In the genomic region with DNA sequence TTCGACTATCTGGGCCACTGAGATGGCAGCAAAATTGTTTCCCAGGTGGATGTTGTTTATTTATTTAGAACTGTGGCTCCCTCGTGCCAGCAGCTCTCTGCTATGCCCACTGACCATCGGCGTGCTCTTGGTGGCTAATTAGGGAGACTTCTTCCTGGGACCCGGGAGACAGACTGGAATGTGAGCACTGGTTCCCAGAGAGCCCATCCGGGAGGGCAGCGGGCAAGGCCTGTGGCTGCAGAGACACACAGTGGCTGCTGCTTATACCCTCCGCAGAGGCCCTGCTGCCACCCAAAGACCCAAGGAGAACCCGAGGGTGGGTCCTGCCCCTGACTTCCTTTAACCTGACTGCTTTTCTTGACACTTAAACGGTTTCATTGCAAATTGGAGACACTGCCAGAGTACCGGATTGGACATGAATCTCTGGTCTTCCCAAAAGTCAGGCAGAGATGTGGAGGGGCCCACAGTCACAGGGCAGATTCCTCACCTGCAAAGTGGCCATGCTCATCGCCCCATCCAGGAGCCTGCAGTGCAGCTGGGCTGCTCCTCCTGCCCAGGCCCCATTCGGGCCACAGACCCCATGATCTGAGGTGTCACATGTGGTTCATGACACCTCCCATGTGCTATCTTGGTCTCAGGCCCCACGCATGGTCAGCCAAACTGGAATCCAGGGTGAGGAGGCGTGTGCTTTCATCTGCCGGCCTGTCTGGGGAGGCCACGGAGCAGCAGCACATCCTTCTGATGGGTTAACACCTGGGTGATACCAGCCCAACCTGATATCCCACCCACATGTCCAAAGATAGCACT, we compare ENCODE assay signal across 21 cellular contexts. TPM values are rescaled to one million over a fixed set of nuclear protein-coding genes. Genes with fewer than 3 reads are reported as not detected.
DNase-seq lines count a peak whose midpoint lies in the region; ATAC-seq, FAIRE-seq and TF ChIP-seq lines count a peak whose summit lies in the region.
"Had no signal": no experiment of that assay in that cellular context is flagged by ENCODE, and none has a peak within 500 bp of the region (broad histone marks: within the 10 kb centered on the region; RNA-seq: fewer than 3 reads in every experiment).

No MANE protein-coding gene starts in this region.

- no peak overlapping the region for H3K4me3 ChIP-seq in tibial nerve
- H3K4me3 ChIP-seq in BE2C (ENCODE audit: low read depth, low read length), result no peak overlapping the region
- H3K4me3 ChIP-seq: gastrocnemius medialis had no signal

- H3K4me3 Mint-ChIP-seq in activated T-helper 17 cell treated with anti-CD3 and anti-CD28 coated beads, Interleukin-2, amount 50 U/mL, for 72 hours, result no peak overlapping the region
- H3K4me3 Mint-ChIP-seq in stimulated activated effector memory CD8-positive, alpha-beta T cell treated with anti-CD3 and anti-CD28 coated beads, Interleukin-12 subunit alpha, Interleukin-12 subunit beta, amount 100 ng/mL, for 72 hours, result no peak overlapping the region
- H3K4me3 Mint-ChIP-seq: nephron progenitor cell had no signal

- no peak for TF ChIP-seq POLR2A in tibial nerve (IDR thresholded peaks at IDR 0.05)

- H3K4me1 ChIP-seq in tibial nerve (peaks cover 0 to 22% (median 17%) of the 10 kb centered on the region in 4 donors), BE2C (no peaks in the 10 kb centered on the region)
- H3K4me1 ChIP-seq: gastrocnemius medialis had no signal

- ATAC-seq in activated T-helper 17 cell treated with anti-CD3 and anti-CD28 coated beads, Interleukin-2, amount 50 U/mL, for 72 hours (replicated peaks), result no peak
- ATAC-seq in stimulated activated effector memory CD8-positive, alpha-beta T cell treated with anti-CD3 and anti-CD28 coated beads, Interleukin-12 subunit alpha, Interleukin-12 subunit beta, amount 100 ng/mL, for 72 hours, result no peak
- ATAC-seq: gastrocnemius medialis had no signal

- no peaks in the 10 kb centered on the region for H3K27me3 Mint-ChIP-seq in activated T-helper 17 cell treated with anti-CD3 and anti-CD28 coated beads, Interleukin-2, amount 50 U/mL, for 72 hours

- H3K9me3 ChIP-seq in tibial nerve (no peaks in the 10 kb centered on the region), BE2C (no peaks in the 10 kb centered on the region)
- H3K9me3 ChIP-seq: gastrocnemius medialis had no signal

- H3K36me3 Mint-ChIP-seq in activated T-helper 17 cell treated with anti-CD3 and anti-CD28 coated beads, Interleukin-2, amount 50 U/mL, for 72 hours (ENCODE audit: low read depth), result peaks cover 26% of the 10 kb centered on the region
- H3K36me3 Mint-ChIP-seq in stimulated activated effector memory CD8-positive, alpha-beta T cell treated with anti-CD3 and anti-CD28 coated beads, Interleukin-12 subunit alpha, Interleukin-12 subunit beta, amount 100 ng/mL, for 72 hours, result peaks cover 75% of the 10 kb centered on the region

- H3K27me3 ChIP-seq in tibial nerve (no peaks in the 10 kb centered on the region), BE2C (no peaks in the 10 kb centered on the region)
- H3K27me3 ChIP-seq: gastrocnemius medialis had no signal

- WGBS in tibial nerve, 2 donors, result 72 to 81% methylated on average over 16 to 17 of the region's 17 CpGs

- TF ChIP-seq CTCF in tibial nerve (IDR thresholded peaks at IDR 0.05), result no peak
- TF ChIP-seq CTCF in D721Med (IDR thresholded peaks at IDR 0.05; ENCODE audit: insufficient read depth, missing control alignments), result no peak
- no peak for TF ChIP-seq CTCF in BE2C (IDR thresholded peaks at IDR 0.05; ENCODE audit: low read depth, low read length)

- H3K27ac ChIP-seq in tibial nerve, result no peak overlapping the region
- H3K27ac ChIP-seq: gastrocnemius medialis had no signal

- DNase-seq in GM18507 (ENCODE audit: extremely low spot score, insufficient read length, low read depth) (no peak), myocyte (ENCODE audit: low read depth) (peak; percentile 76), tibial nerve (ENCODE audit: low spot score in 2 of 2) (no peak), D721Med (ENCODE audit: insufficient read length, low spot score) (no peak), NCI-H510A treated with DMSO at 0.1 percent for 48 hours (lab: John Stamatoyannopoulos, UW) (no peak), BE2C (no peak)
- DNase-seq in stimulated activated effector memory CD8-positive, alpha-beta T cell treated with anti-CD3 and anti-CD28 coated beads, Interleukin-12 subunit alpha, Interleukin-12 subunit beta, amount 100 ng/mL, for 72 hours (ENCODE audit: low spot score in 2 of 2), result no peak
- DNase-seq: AML-193; anterior cingulate cortex; gastrocnemius medialis; hypothalamus; islet precursor cell; KBM-7; nephron progenitor cell; small intestine; stimulated activated CD4-positive, alpha-beta T cell treated with anti-CD3 and anti-CD28 coated beads, Interleukin-4, amount 100 ng/mL, for 1 hour had no signal

- no peaks in the 10 kb centered on the region for H3K9me3 Mint-ChIP-seq in activated T-helper 17 cell treated with anti-CD3 and anti-CD28 coated beads, Interleukin-2, amount 50 U/mL, for 72 hours
- no peaks in the 10 kb centered on the region for H3K9me3 Mint-ChIP-seq in stimulated activated effector memory CD8-positive, alpha-beta T cell treated with anti-CD3 and anti-CD28 coated beads, Interleukin-12 subunit alpha, Interleukin-12 subunit beta, amount 100 ng/mL, for 72 hours
- H3K9me3 Mint-ChIP-seq: nephron progenitor cell had no signal

- TF ChIP-seq EP300 in tibial nerve (IDR thresholded peaks at IDR 0.05), result no peak

- peaks cover 2% of the 10 kb centered on the region for H3K4me1 Mint-ChIP-seq in activated T-helper 17 cell treated with anti-CD3 and anti-CD28 coated beads, Interleukin-2, amount 50 U/mL, for 72 hours
- H3K4me1 Mint-ChIP-seq in stimulated activated effector memory CD8-positive, alpha-beta T cell treated with anti-CD3 and anti-CD28 coated beads, Interleukin-12 subunit alpha, Interleukin-12 subunit beta, amount 100 ng/mL, for 72 hours, result peaks cover 35% of the 10 kb centered on the region

- FAIRE-seq in GM18507 (lab: Jason Lieb, UNC) (peak; percentile 66), D721Med (lab: Jason Lieb, UNC) (no peak)
- FAIRE-seq: small intestine, TTC549, urothelium cell line had no signal

- peak overlapping the region; percentile 35 for H3K27ac Mint-ChIP-seq in activated T-helper 17 cell treated with anti-CD3 and anti-CD28 coated beads, Interleukin-2, amount 50 U/mL, for 72 hours
- peak overlapping the region; percentile 26 for H3K27ac Mint-ChIP-seq in stimulated activated effector memory CD8-positive, alpha-beta T cell treated with anti-CD3 and anti-CD28 coated beads, Interleukin-12 subunit alpha, Interleukin-12 subunit beta, amount 100 ng/mL, for 72 hours

- H3K36me3 ChIP-seq in tibial nerve (peaks cover 0 to 16% (median 0%) of the 10 kb centered on the region in 3 donors), BE2C (no peaks in the 10 kb centered on the region)
- H3K36me3 ChIP-seq: gastrocnemius medialis had no signal

RNA-seq across cellular contexts. Expression of gene MATN1, which starts 5.7 kb away (rescaled TPM):
- under 1 TPM; 0.26 to 0.52 TPM for total RNA-seq in activated T-helper 17 cell treated with anti-CD3 and anti-CD28 coated beads, Interleukin-2, amount 50 U/mL, for 72 hours
- total RNA-seq in myocyte (0.05 TPM in 1 of 2 replicates, not detected in the other), tibial nerve (not detected)
- 0.06 TPM for polyA plus RNA-seq in myocyte (2012)
- not detected for polyA plus RNA-seq in BE2C (2012; ENCODE audit: insufficient read depth, insufficient read length, low read depth)
- total RNA-seq: gastrocnemius medialis, pulmonary artery endothelial cell had no signal

RNA-seq across cellular contexts. Expression of gene LAPTM5, which starts 28.5 kb away (rescaled TPM):
- total RNA-seq in activated T-helper 17 cell treated with anti-CD3 and anti-CD28 coated beads, Interleukin-2, amount 50 U/mL, for 72 hours, result 100 to 1,000 TPM; 316 to 333 TPM
- total RNA-seq in myocyte (0.62 and 0.78 TPM in 2 replicates), tibial nerve (10 to 100 TPM; 21.1 to 67.8 (median 43.1) TPM)
- 1.3 TPM for polyA plus RNA-seq in myocyte (2012)
- 0.77 TPM for polyA plus RNA-seq in BE2C (2012; ENCODE audit: insufficient read depth, insufficient read length, low read depth)
- total RNA-seq: G401 had no signal

Comparison
In these comparisons a context has a peak if more than half of its experiments do, and no peak if none do; other contexts are left out.
1. RNA of gene LAPTM5, which starts 28.5 kb away (total RNA-seq): 316 to 333 TPM in activated T-helper 17 cell treated with anti-CD3 and anti-CD28 coated beads, Interleukin-2, amount 50 U/mL, for 72 hours and 21.1 to 67.8 TPM in tibial nerve; 0.62 to 0.78 TPM in myocyte; every median in the first group is over 10 times any median in the second.